Comparison of ENCODE assay signal across 14 cellular contexts in genomic region chr1:202624781-202625108, GRCh38.
DNase-seq lines count a peak whose midpoint lies in the region; ATAC-seq and TF ChIP-seq lines count a peak whose summit lies in the region.
"Had no signal": no experiment of that assay in that cellular context is flagged by ENCODE, and none has a peak within 500 bp of the region (broad histone marks: within the 10 kb centered on the region; RNA-seq: fewer than 3 reads in every experiment).

No MANE protein-coding gene starts in this region.

- TF ChIP-seq POLR2A in HCT116 (IDR thresholded peaks at IDR 0.05; ENCODE audit: borderline replicate concordance, extremely low read depth, insufficient read depth, insufficient read length) (no peak), lower leg skin (IDR thresholded peaks at IDR 0.05) (no peak)

- no peaks in the 10 kb centered on the region for H3K36me3 ChIP-seq in BLaER1 treated with 17β-estradiol and CSF1 and Interleukin-3, amounts not matched to agents 10 nM and 100 nM
- no peaks in the 10 kb centered on the region for H3K36me3 ChIP-seq in HCT116 (ENCODE audit: control insufficient read depth in 1 of 2, insufficient read depth in 2 of 2, low read length in 2 of 2)
- no peaks in the 10 kb centered on the region for H3K36me3 ChIP-seq in MG63
- H3K36me3 ChIP-seq: right lobe of liver had no signal

- POLR2A ChIA-PET in HCT116 (lab: Charles Lee) = no interaction called here

- H3K4me1 Mint-ChIP-seq in chondrocyte (ENCODE audit: low read depth) = peaks cover 1% of the 10 kb centered on the region
- H3K4me1 Mint-ChIP-seq in natural killer cell treated with Interleukin-12 subunit alpha and Interleukin-12 subunit beta and Interleukin-15 and Interleukin-18, amount 100 ng/mL, for 72 hours (ENCODE audit: low read depth in 2 of 2) = peaks cover 25 to 34% of the 10 kb centered on the region in 2 donors

- CTCF ChIA-PET in HCT116 (lab: Charles Lee) = interaction anchor here (0.6 to 1.3 kb wide), 2 partner anchors 95 to 123 kb away, joined by 3 to 4 read pairs; no protein-coding TSS in a partner anchor

- H3K9ac ChIP-seq in BLaER1 treated with 17β-estradiol and CSF1 and Interleukin-3, amounts not matched to agents 10 nM and 100 nM = no peak overlapping the region
- no peak overlapping the region for H3K9ac ChIP-seq in HCT116 (ENCODE audit: low read length)

- no peaks in the 10 kb centered on the region for H3K9me2 ChIP-seq in HCT116 (ENCODE audit: insufficient read depth)

- TF ChIP-seq RAD21 in HCT116 (IDR thresholded peaks at IDR 0.05; ENCODE audit: low read depth) = no peak

- intact Hi-C loops in HCT116 (cut with micrococcal nuclease) (loop anchor here (10.0 kb wide), 1 partner anchor 440 kb away; no protein-coding TSS in a partner anchor), lower leg skin (cut with DNase I; ENCODE audit: low total_unique reads) (no loop called here), dorsolateral prefrontal cortex (cut with DNase I) (no loop called here)

- H3K27me3 ChIP-seq in BLaER1 treated with 17β-estradiol and CSF1 and Interleukin-3, amounts not matched to agents 10 nM and 100 nM = peaks cover 0 to 95% (median 0%) of the 10 kb centered on the region in 11 experiments; a peak in 11 of 22 replicates
- H3K27me3 ChIP-seq in HCT116 (ENCODE audit: insufficient read depth, low read length) (no peaks in the 10 kb centered on the region), dorsolateral prefrontal cortex (peaks cover 0 to 2% (median 0%) of the 10 kb centered on the region in 45 donors), MG63 (no peaks in the 10 kb centered on the region)
- H3K27me3 ChIP-seq: right lobe of liver had no signal

- no peak for DNase-seq in HCT116 (ENCODE audit: low read depth, low spot score)
- peak; percentile 44 for DNase-seq in chondrocyte (ENCODE audit: low spot score)
- no peak for DNase-seq in natural killer cell treated with Interleukin-12 subunit alpha and Interleukin-12 subunit beta and Interleukin-15 and Interleukin-18, amount 100 ng/mL, for 72 hours (ENCODE audit: low spot score)
- no peak for DNase-seq in lower leg skin (ENCODE audit: low spot score in 2 of 2)
- DNase-seq in dorsolateral prefrontal cortex = no peak
- no peak for DNase-seq in MG63
- no peak for DNase-seq in NCI-H69 (lab: John Stamatoyannopoulos, UW)

- H3K27ac Mint-ChIP-seq in chondrocyte (ENCODE audit: unreplicated experiment) = no peak overlapping the region
- H3K27ac Mint-ChIP-seq in natural killer cell treated with Interleukin-12 subunit alpha and Interleukin-12 subunit beta and Interleukin-15 and Interleukin-18, amount 100 ng/mL, for 72 hours = no peak overlapping the region
- H3K27ac Mint-ChIP-seq: activated CD4-positive, alpha-beta memory T cell treated with anti-CD3 and anti-CD28 coated beads for 36 hours; activated naive CD4-positive, alpha-beta T cell treated with anti-CD3 and anti-CD28 coated beads for 36 hours; brain; stimulated activated naive CD8-positive, alpha-beta T cell treated with anti-CD3 and anti-CD28 coated beads, Interleukin-15, Interleukin-2, amounts not matched to agents 100 ng/mL and 50 ng/mL, for 24 hours had no signal

- H3K4me1 ChIP-seq in BLaER1 treated with 17β-estradiol and CSF1 and Interleukin-3, amounts not matched to agents 10 nM and 100 nM = peaks cover 39 to 75% (median 71%) of the 10 kb centered on the region in 10 experiments
- peaks cover 0 to 18% of the 10 kb centered on the region in 2 experiments; a peak in 2 of 4 replicates for H3K4me1 ChIP-seq in HCT116 (ENCODE audit: control insufficient read depth in 1 of 2, insufficient read depth in 2 of 2, low read length in 2 of 2)
- H3K4me1 ChIP-seq: right lobe of liver had no signal

- H3K27me3 Mint-ChIP-seq in chondrocyte (ENCODE audit: low read depth) = peaks cover 14% of the 10 kb centered on the region
- peaks cover 3 to 6% of the 10 kb centered on the region in 2 donors for H3K27me3 Mint-ChIP-seq in natural killer cell treated with Interleukin-12 subunit alpha and Interleukin-12 subunit beta and Interleukin-15 and Interleukin-18, amount 100 ng/mL, for 72 hours

- H3K27ac ChIP-seq in BLaER1 treated with 17β-estradiol and CSF1 and Interleukin-3, amounts not matched to agents 10 nM and 100 nM = no peak overlapping the region
- H3K27ac ChIP-seq in HCT116 (ENCODE audit: low read depth, low read length) (peak overlapping the region; percentile 4; the same call in 1 of the 2 replicates), dorsolateral prefrontal cortex (no peak overlapping the region)
- H3K27ac ChIP-seq: epithelial cell of prostate, right lobe of liver had no signal

- H3K79me2 ChIP-seq in HCT116 (ENCODE audit: insufficient read depth, low read length) = no peaks in the 10 kb centered on the region

- peaks cover 0 to 88% (median 10%) of the 10 kb centered on the region in 11 experiments; a peak in 14 of 22 replicates for H4K20me1 ChIP-seq in BLaER1 treated with 17β-estradiol and CSF1 and Interleukin-3, amounts not matched to agents 10 nM and 100 nM
- H4K20me1 ChIP-seq in HCT116 (ENCODE audit: insufficient read depth) = no peaks in the 10 kb centered on the region

- no peak overlapping the region for H3K4me3 ChIP-seq in BLaER1 treated with 17β-estradiol and CSF1 and Interleukin-3, amounts not matched to agents 10 nM and 100 nM
- H3K4me3 ChIP-seq in HCT116 (replicated peaks in 1 of 2; ENCODE audit: low read depth in 1 of 2, low read length in 2 of 2) (no peak overlapping the region), lower leg skin (ENCODE audit: low read depth, poor library complexity, severe bottlenecking) (no peak overlapping the region), dorsolateral prefrontal cortex (no peak overlapping the region), MG63 (no peak overlapping the region)
- H3K4me3 ChIP-seq: right lobe of liver had no signal

- H2AFZ ChIP-seq in HCT116 (ENCODE audit: low read depth, low read length, poor library complexity, severe bottlenecking) = no peak overlapping the region

- 39 to 90% methylated on average over 1 of the region's 1 CpG for WGBS in lower leg skin, 2 donors

- no peaks in the 10 kb centered on the region for H3K36me3 Mint-ChIP-seq in chondrocyte (ENCODE audit: low read depth)
- no peaks in the 10 kb centered on the region for H3K36me3 Mint-ChIP-seq in natural killer cell treated with Interleukin-12 subunit alpha and Interleukin-12 subunit beta and Interleukin-15 and Interleukin-18, amount 100 ng/mL, for 72 hours
- H3K36me3 Mint-ChIP-seq: activated CD4-positive, alpha-beta memory T cell treated with anti-CD3 and anti-CD28 coated beads for 36 hours; brain had no signal

- ATAC-seq in HCT116 = no peak
- ATAC-seq in natural killer cell treated with Interleukin-12 subunit alpha and Interleukin-12 subunit beta and Interleukin-15 and Interleukin-18, amount 100 ng/mL, for 72 hours = peak; percentile 3 to 12

- RAD21 ChIA-PET in HCT116 (lab: Charles Lee; ENCODE audit: low non-redundant PET in 1 of 2, low total read pairs in 2 of 2, uncharacterized antibody in 2 of 2, unreplicated experiment in 2 of 2) = no interaction called here

- no peaks in the 10 kb centered on the region for H3K9me3 Mint-ChIP-seq in chondrocyte (ENCODE audit: low read depth)
- no peaks in the 10 kb centered on the region for H3K9me3 Mint-ChIP-seq in natural killer cell treated with Interleukin-12 subunit alpha and Interleukin-12 subunit beta and Interleukin-15 and Interleukin-18, amount 100 ng/mL, for 72 hours
- H3K9me3 Mint-ChIP-seq: activated CD4-positive, alpha-beta memory T cell treated with anti-CD3 and anti-CD28 coated beads for 36 hours; activated naive CD4-positive, alpha-beta T cell treated with anti-CD3 and anti-CD28 coated beads for 36 hours; brain; stimulated activated naive CD8-positive, alpha-beta T cell treated with anti-CD3 and anti-CD28 coated beads, Interleukin-15, Interleukin-2, amounts not matched to agents 100 ng/mL and 50 ng/mL, for 24 hours had no signal

- H3K9me3 ChIP-seq in BLaER1 treated with 17β-estradiol and CSF1 and Interleukin-3, amounts not matched to agents 10 nM and 100 nM (replicated peaks in 1 of 11) = no peaks in the 10 kb centered on the region
- no peaks in the 10 kb centered on the region for H3K9me3 ChIP-seq in HCT116 (ENCODE audit: control insufficient read depth in 1 of 2, insufficient read depth in 1 of 2, low read depth in 1 of 2, low read length in 2 of 2)
- no peaks in the 10 kb centered on the region for H3K9me3 ChIP-seq in MG63
- H3K9me3 ChIP-seq: right lobe of liver had no signal

- no TSS peak for BruUV-seq in HCT116 (replicated peaks; lab: Mats Ljungman, UMichigan)

- TF ChIP-seq CTCF in HCT116 (IDR thresholded peaks at IDR 0.05 in 2 of 3, conservative IDR thresholded peaks at IDR 0.05 in 1 of 3; ENCODE audit: borderline replicate concordance in 1 of 3, insufficient read depth in 1 of 3, low read depth in 2 of 3, low read length in 2 of 3) (no peak), chondrocyte (IDR thresholded peaks at IDR 0.05) (no peak), lower leg skin (IDR thresholded peaks at IDR 0.05) (no peak), dorsolateral prefrontal cortex (IDR thresholded peaks at IDR 0.05 in 54 of 56, conservative IDR thresholded peaks at IDR 0.05 in 2 of 56; ENCODE audit: low read depth in 1 of 56, partially characterized antibody in 56 of 56) (no peak)

- H3K4me2 ChIP-seq in BLaER1 treated with 17β-estradiol and CSF1 and Interleukin-3, amounts not matched to agents 10 nM and 100 nM = peak overlapping the region in 7 of 11 experiments; percentile 11 to 87 (median 84); a peak in 12 of 22 replicates
- H3K4me2 ChIP-seq in HCT116 (ENCODE audit: low read length) = peak overlapping the region; percentile 4; the same call in 1 of the 2 replicates

- H3K4me3 Mint-ChIP-seq in chondrocyte (ENCODE audit: unreplicated experiment) = no peak overlapping the region
- H3K4me3 Mint-ChIP-seq in natural killer cell treated with Interleukin-12 subunit alpha and Interleukin-12 subunit beta and Interleukin-15 and Interleukin-18, amount 100 ng/mL, for 72 hours = no peak overlapping the region
- H3K4me3 Mint-ChIP-seq: activated CD4-positive, alpha-beta memory T cell treated with anti-CD3 and anti-CD28 coated beads for 36 hours; activated naive CD4-positive, alpha-beta T cell treated with anti-CD3 and anti-CD28 coated beads for 36 hours; brain; stimulated activated naive CD8-positive, alpha-beta T cell treated with anti-CD3 and anti-CD28 coated beads, Interleukin-15, Interleukin-2, amounts not matched to agents 100 ng/mL and 50 ng/mL, for 24 hours had no signal

TF ChIP-seq in HCT116, 20 proteins besides CTCF, POLR2A, EP300 and RAD21 (continues in another document):
- no peak for TF ChIP-seq ZFX (IDR thresholded peaks at IDR 0.05)
- TF ChIP-seq TCF7L2 (IDR thresholded peaks at IDR 0.05; ENCODE audit: borderline replicate concordance, extremely low read depth, insufficient read depth, insufficient read length) = no peak
- TF ChIP-seq EZH2 (IDR thresholded peaks at IDR 0.05) = no peak
- no peak for TF ChIP-seq CEBPB (IDR thresholded peaks at IDR 0.05; ENCODE audit: low read depth)
- no peak for TF ChIP-seq YY1 (IDR thresholded peaks at IDR 0.05; ENCODE audit: extremely low read depth, insufficient replicate concordance, low read depth, low read length)
